ENCODE assay signal across 2 cellular contexts in the genomic region with DNA sequence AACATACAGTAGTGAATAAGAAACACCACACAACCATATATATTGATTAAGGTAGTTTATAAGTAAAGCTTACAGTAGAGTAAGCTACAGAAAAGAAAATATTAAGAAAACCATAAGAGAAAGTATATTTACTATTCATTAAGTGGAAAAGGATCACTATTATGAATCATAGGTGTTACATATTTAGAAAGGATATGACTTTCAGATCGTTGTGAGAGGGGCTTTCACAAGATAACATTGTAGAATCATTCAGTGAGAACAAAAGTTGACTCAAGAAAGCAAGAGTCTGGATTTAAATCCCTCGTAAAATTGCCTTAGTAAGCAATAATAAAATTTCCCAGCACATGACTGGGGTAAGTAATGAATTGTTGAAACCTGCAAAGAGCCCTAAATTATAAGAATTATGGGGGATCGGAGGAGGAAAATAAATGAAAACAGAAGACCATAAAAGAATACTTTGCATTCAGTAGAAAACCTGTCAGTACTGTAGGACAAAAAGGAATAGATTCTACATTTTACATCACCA.
TF ChIP-seq lines count a peak whose summit lies in the region.

No MANE protein-coding gene starts in this region.

TF ChIP-seq in HepG2, 621 proteins besides CTCF, POLR2A, EP300 and RAD21:
- no peak for TF ChIP-seq ZNF205 (CRISPR knock-in tag; IDR thresholded peaks at IDR 0.05)
- TF ChIP-seq RBFOX2 (IDR thresholded peaks at IDR 0.05; ENCODE audit: low read depth, low read length): 0 out of 2 replicates have a peak, but pooled peaks have one; percentile 14
- TF ChIP-seq MAFK (conservative IDR thresholded peaks at IDR 0.05 in 1 of 2, IDR thresholded peaks at IDR 0.05 in 1 of 2; ENCODE audit: low read length in 2 of 2): peak; percentile 74 to 85; a peak in 3 of 4 replicates
- TF ChIP-seq MAFF (IDR thresholded peaks at IDR 0.05; ENCODE audit: low read depth, low read length): peak; percentile 80
TF ChIP-seq in HepG2: peak in this region for 3.

TF ChIP-seq in GM12878, 131 proteins besides CTCF, POLR2A, EP300 and RAD21:
- TF ChIP-seq ZBTB40 (IDR thresholded peaks at IDR 0.05; ENCODE audit: borderline replicate concordance): no peak
- TF ChIP-seq RELA (IDR thresholded peaks at IDR 0.05; ENCODE audit: borderline replicate concordance, partially characterized antibody): no peak
